ENCODE assay signal across 1 cellular context in genomic region chr1:25608488-25609178, GRCh38.
TF ChIP-seq lines count a peak whose summit lies in the region.

No MANE protein-coding gene starts in this region.

TF ChIP-seq in HepG2, 621 proteins besides CTCF, POLR2A, EP300 and RAD21 (continued from another document):
- no peak for TF ChIP-seq PPARG (CRISPR knock-in tag; conservative IDR thresholded peaks at IDR 0.05)
- no peak for TF ChIP-seq ZNF7 (CRISPR knock-in tag; IDR thresholded peaks at IDR 0.05)
- peak; percentile 52 for TF ChIP-seq XRCC5 (optimal IDR thresholded peaks at IDR 0.05; ENCODE audit: low read length)
- no peak for TF ChIP-seq ZNF276 (CRISPR knock-in tag; IDR thresholded peaks at IDR 0.05; ENCODE audit: low read depth)
- no peak for TF ChIP-seq ZSCAN12 (CRISPR knock-in tag; IDR thresholded peaks at IDR 0.05)
- no peak for TF ChIP-seq RBAK (CRISPR knock-in tag; IDR thresholded peaks at IDR 0.05)
- TF ChIP-seq ZNF101 (CRISPR knock-in tag; IDR thresholded peaks at IDR 0.05; ENCODE audit: borderline replicate concordance, low read depth) = no peak
- TF ChIP-seq NFYB (CRISPR knock-in tag; IDR thresholded peaks at IDR 0.05) = peak; percentile 54
- no peak for TF ChIP-seq NPAS2 (CRISPR knock-in tag; IDR thresholded peaks at IDR 0.05; ENCODE audit: borderline replicate concordance)
- no peak for TF ChIP-seq MYNN (CRISPR knock-in tag; IDR thresholded peaks at IDR 0.05; ENCODE audit: low read depth)
- no peak for TF ChIP-seq KLF16 (CRISPR knock-in tag; IDR thresholded peaks at IDR 0.05)
- TF ChIP-seq SMC3 (IDR thresholded peaks at IDR 0.05; ENCODE audit: low read length) = peak; percentile 56
- no peak for TF ChIP-seq HHEX (CRISPR knock-in tag; IDR thresholded peaks at IDR 0.05)
- no peak for TF ChIP-seq ZBTB37 (CRISPR knock-in tag; IDR thresholded peaks at IDR 0.05)
- TF ChIP-seq, protein P1, sequence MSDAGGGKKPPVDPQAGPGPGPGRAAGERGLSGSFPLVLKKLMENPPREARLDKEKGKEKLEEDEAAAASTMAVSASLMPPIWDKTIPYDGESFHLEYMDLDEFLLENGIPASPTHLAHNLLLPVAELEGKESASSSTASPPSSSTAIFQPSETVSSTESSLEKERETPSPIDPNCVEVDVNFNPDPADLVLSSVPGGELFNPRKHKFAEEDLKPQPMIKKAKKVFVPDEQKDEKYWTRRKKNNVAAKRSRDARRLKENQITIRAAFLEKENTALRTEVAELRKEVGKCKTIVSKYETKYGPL (CRISPR knock-in tag; IDR thresholded peaks at IDR 0.05) = no peak
- no peak for TF ChIP-seq ZBTB44 (CRISPR knock-in tag; IDR thresholded peaks at IDR 0.05)
- TF ChIP-seq, protein P2, sequence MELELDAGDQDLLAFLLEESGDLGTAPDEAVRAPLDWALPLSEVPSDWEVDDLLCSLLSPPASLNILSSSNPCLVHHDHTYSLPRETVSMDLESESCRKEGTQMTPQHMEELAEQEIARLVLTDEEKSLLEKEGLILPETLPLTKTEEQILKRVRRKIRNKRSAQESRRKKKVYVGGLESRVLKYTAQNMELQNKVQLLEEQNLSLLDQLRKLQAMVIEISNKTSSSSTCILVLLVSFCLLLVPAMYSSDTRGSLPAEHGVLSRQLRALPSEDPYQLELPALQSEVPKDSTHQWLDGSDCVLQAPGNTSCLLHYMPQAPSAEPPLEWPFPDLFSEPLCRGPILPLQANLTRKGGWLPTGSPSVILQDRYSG (CRISPR knock-in tag; IDR thresholded peaks at IDR 0.05) = no peak
- no peak for TF ChIP-seq ZNF143 (CRISPR knock-in tag; IDR thresholded peaks at IDR 0.05)
- no peak for TF ChIP-seq ZNF646 (CRISPR knock-in tag; IDR thresholded peaks at IDR 0.05)
- TF ChIP-seq RORA (CRISPR knock-in tag; IDR thresholded peaks at IDR 0.05) = no peak
- TF ChIP-seq ZNF766 (CRISPR knock-in tag; IDR thresholded peaks at IDR 0.05; ENCODE audit: borderline replicate concordance) = no peak
- TF ChIP-seq ZSCAN9 (CRISPR knock-in tag; IDR thresholded peaks at IDR 0.05; ENCODE audit: borderline replicate concordance) = no peak
- TF ChIP-seq RFXANK (CRISPR knock-in tag; IDR thresholded peaks at IDR 0.05) = no peak
- TF ChIP-seq, protein P3, sequence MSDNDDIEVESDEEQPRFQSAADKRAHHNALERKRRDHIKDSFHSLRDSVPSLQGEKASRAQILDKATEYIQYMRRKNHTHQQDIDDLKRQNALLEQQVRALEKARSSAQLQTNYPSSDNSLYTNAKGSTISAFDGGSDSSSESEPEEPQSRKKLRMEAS (IDR thresholded peaks at IDR 0.05) = no peak
- 0 out of 2 replicates have a peak, but pooled peaks have one; percentile 25 for TF ChIP-seq SAP130 (CRISPR knock-in tag; IDR thresholded peaks at IDR 0.05; ENCODE audit: low read depth)
- no peak for TF ChIP-seq JDP2 (CRISPR knock-in tag; IDR thresholded peaks at IDR 0.05; ENCODE audit: borderline replicate concordance)
- no peak for TF ChIP-seq GTF2F1 (IDR thresholded peaks at IDR 0.05; ENCODE audit: low read length)
- TF ChIP-seq ZBTB25 (CRISPR knock-in tag; IDR thresholded peaks at IDR 0.05) = no peak
- TF ChIP-seq RBM22 (optimal IDR thresholded peaks at IDR 0.05; ENCODE audit: low read length) = no peak
- no peak for TF ChIP-seq ZNF614 (CRISPR knock-in tag; IDR thresholded peaks at IDR 0.05; ENCODE audit: borderline replicate concordance)
- no peak for TF ChIP-seq JUN (CRISPR knock-in tag; IDR thresholded peaks at IDR 0.05)
- TF ChIP-seq ZBED4 (CRISPR knock-in tag; IDR thresholded peaks at IDR 0.05; ENCODE audit: borderline replicate concordance) = no peak
- TF ChIP-seq SETDB1 (CRISPR knock-in tag; IDR thresholded peaks at IDR 0.05; ENCODE audit: borderline replicate concordance) = no peak
- TF ChIP-seq RXRB (CRISPR knock-in tag; IDR thresholded peaks at IDR 0.05; ENCODE audit: borderline replicate concordance) = 0 out of 2 replicates have a peak, but pooled peaks have one; percentile 16
- TF ChIP-seq PHF8 (CRISPR knock-in tag; IDR thresholded peaks at IDR 0.05) = no peak
- peak; percentile 38; the same call in 1 of the 2 replicates for TF ChIP-seq KDM2A (CRISPR knock-in tag; IDR thresholded peaks at IDR 0.05; ENCODE audit: borderline replicate concordance, low read depth)
- TF ChIP-seq ZNF468 (CRISPR knock-in tag; IDR thresholded peaks at IDR 0.05) = no peak
- TF ChIP-seq SP2 (CRISPR knock-in tag; IDR thresholded peaks at IDR 0.05) = no peak
TF ChIP-seq in HepG2: peak in this region for 9.
